ENCODE assay signal across 10 cellular contexts in genomic region chr7:122663733-122664132, GRCh38. TPM values are rescaled to one million over a fixed set of nuclear protein-coding genes. Genes with fewer than 3 reads are reported as not detected.
"Had no signal": no experiment of that assay in that cellular context is flagged by ENCODE, and none has a peak within 500 bp of the region (broad histone marks: within the 10 kb centered on the region; RNA-seq: fewer than 3 reads in every experiment).

No MANE protein-coding gene starts in this region.

- H3K4me2 ChIP-seq: KMS-11 had no signal

- FAIRE-seq: HepG2, HTR-8/SVneo, K562 had no signal

- H3K9ac ChIP-seq: KMS-11 had no signal

- ATAC-seq: HepG2, K562 had no signal

- H3K27ac ChIP-seq: HL-60, KMS-11 had no signal

- H3K4me3 ChIP-seq: K562 had no signal

- DNase-seq: IMR-90, KBM-7, KG1 had no signal

RNA-seq across cellular contexts. Expression of gene RNF133, which starts 35.2 kb away (rescaled TPM):
- total RNA-seq: HT-29, IMR-90, K562 had no signal
- polyA plus RNA-seq: IgD-negative memory B cell, IMR-90, K562 had no signal

RNA-seq across cellular contexts. Expression of gene RNF148, which starts 39.0 kb away (rescaled TPM):
- total RNA-seq: IMR-90, K562 had no signal
- polyA plus RNA-seq: IgD-negative memory B cell, IMR-90, K562 had no signal
